8 cellular contexts compared by ENCODE assay signal in genomic region chr17:64418506-64419339, GRCh38. TPM values are rescaled to one million over a fixed set of nuclear protein-coding genes. Genes with fewer than 3 reads are reported as not detected.
DNase-seq lines count a peak whose midpoint lies in the region; ATAC-seq, FAIRE-seq and TF ChIP-seq lines count a peak whose summit lies in the region.

No MANE protein-coding gene starts in this region.

- no peak overlapping the region for H4K5ac ChIP-seq in H1 (ENCODE audit: insufficient read length, low read depth, low read length)

- H3K4me3 Mint-ChIP-seq in mesothelial cell of epicardium, result no peak overlapping the region

- no peaks in the 10 kb centered on the region for H4K20me1 ChIP-seq in H1 (replicated peaks in 1 of 2; ENCODE audit: control insufficient read depth in 1 of 2, insufficient read depth in 2 of 2, low read length in 2 of 2)

- no peak overlapping the region for H2BK15ac ChIP-seq in H1 (ENCODE audit: low read length)

- no peaks in the 10 kb centered on the region for H3K79me2 ChIP-seq in H1 (ENCODE audit: control insufficient read depth in 1 of 2, insufficient read depth in 2 of 2, low read length in 2 of 2)

- H2BK5ac ChIP-seq in H1 (ENCODE audit: low read depth, low read length), result no peak overlapping the region

- H3K9ac ChIP-seq in H1 (replicated peaks in 1 of 4; ENCODE audit: extremely low read depth in 1 of 4, low read depth in 3 of 4, low read length in 3 of 4), result no peak overlapping the region

- no peaks in the 10 kb centered on the region for H3K27me3 Mint-ChIP-seq in mesothelial cell of epicardium (ENCODE audit: low read depth)

- no peak overlapping the region for H2BK120ac ChIP-seq in H1 (replicated peaks; ENCODE audit: low read depth, low read length)

- peaks cover 0 to 1% (median 0%) of the 10 kb centered on the region in 4 experiments; a peak in 1 of 7 replicates for H3K4me1 ChIP-seq in H1 (replicated peaks in 1 of 4; ENCODE audit: control insufficient read depth in 3 of 4, insufficient read depth in 4 of 4, low read length in 3 of 4)

- CTCF ChIA-PET in H1 (lab: Charles Lee; ENCODE audit: partially characterized antibody), result interaction anchor here (0.5 to 14.1 kb wide), 39 partner anchors 9 to 395 kb away, joined by 3 to 348 read pairs (median 6); partner anchors contain the start of gene POLG2

- H3K23me2 ChIP-seq in H1 (ENCODE audit: low read depth, low read length), result no peaks in the 10 kb centered on the region

- H3K23ac ChIP-seq in H1 (ENCODE audit: insufficient read length), result no peak overlapping the region

- H2BK20ac ChIP-seq in H1 (ENCODE audit: low read length), result no peak overlapping the region

- no peak overlapping the region for H3K14ac ChIP-seq in H1 (ENCODE audit: insufficient read length)

- no peak overlapping the region for H4K8ac ChIP-seq in H1 (ENCODE audit: extremely low read depth, insufficient read depth, low read length)

- no peaks in the 10 kb centered on the region for H3K79me1 ChIP-seq in H1 (ENCODE audit: low read depth, low read length)

- no peak for TF ChIP-seq POLR2A in H1 (IDR thresholded peaks at IDR 0.05; ENCODE audit: control extremely low read depth in 1 of 2, low read depth in 2 of 2, low read length in 2 of 2)

- H3K27me3 ChIP-seq in H1 (replicated peaks in 1 of 4; ENCODE audit: control insufficient read depth in 3 of 4, extremely low read depth in 1 of 4, insufficient read depth in 3 of 4, low read length in 3 of 4), result no peaks in the 10 kb centered on the region

- no peak overlapping the region for H4K91ac ChIP-seq in H1 (replicated peaks; ENCODE audit: insufficient read length, low read length)

- DNase-seq in ELF-1 (ENCODE audit: low read depth, low spot score) (peak; percentile 39), M059J (ENCODE audit: low read depth) (peak; percentile 74), RKO (ENCODE audit: low spot score) (peak; percentile 79), H1 (ENCODE audit: low read depth in 1 of 2, low spot score in 2 of 2) (peak in 1 of 2 experiments; percentile 55), mesothelial cell of epicardium (ENCODE audit: low spot score in 2 of 2, unreplicated experiment in 2 of 2) (no peak)
- no peak for DNase-seq in activated CD4-positive, alpha-beta T cell treated with anti-CD3 and anti-CD28 coated beads, Interleukin-2, amount 50 U/mL, for 1 hour

- no peak overlapping the region for H3K27ac ChIP-seq in H1 (ENCODE audit: low read depth, low read length)

- 54% methylated on average over 18 of the region's 19 CpGs; no CpG with 5 or more reads in 1 of the 2 experiments for WGBS in H1 (ENCODE audit: extremely low coverage in 1 of 2, insufficient coverage in 1 of 2, insufficient read length in 1 of 2, insufficient replicate concordance in 2 of 2, low coverage in 1 of 2, low lambda C conversion rate in 2 of 2, missing lambda C conversion rate in 1 of 2), 2 experiments

- TF ChIP-seq EP300 in H1 (IDR thresholded peaks at IDR 0.05; ENCODE audit: borderline replicate concordance in 1 of 2, low read depth in 2 of 2, low read length in 2 of 2), result no peak

- H3K9me3 ChIP-seq in H1 (ENCODE audit: insufficient read depth in 2 of 2, low read depth in 1 of 2, low read length in 1 of 2), result no peaks in the 10 kb centered on the region

- no peaks in the 10 kb centered on the region for H3K9me3 Mint-ChIP-seq in mesothelial cell of epicardium

- H3K4me1 Mint-ChIP-seq in mesothelial cell of epicardium, result no peaks in the 10 kb centered on the region

- H3K27ac Mint-ChIP-seq in mesothelial cell of epicardium, result no peak overlapping the region

- no peak overlapping the region for H3K18ac ChIP-seq in H1 (ENCODE audit: extremely low read depth, low read length)

- H3K56ac ChIP-seq in H1 (replicated peaks; ENCODE audit: insufficient read length, low read depth, low read length), result no peak overlapping the region

- no peak overlapping the region for H3K4ac ChIP-seq in H1 (replicated peaks; ENCODE audit: insufficient read length, low read depth, low read length)

- POLR2A ChIA-PET in H1 (lab: Charles Lee; ENCODE audit: partially characterized antibody), result interaction anchor here (0.6 to 3.6 kb wide), 4 partner anchors 72 to 143 kb away, joined by 3 to 39 read pairs (median 10); partner anchors contain the start of genes DDX5 and POLG2

- no peaks in the 10 kb centered on the region for H3K36me3 Mint-ChIP-seq in mesothelial cell of epicardium

- no peak overlapping the region for H3K4me2 ChIP-seq in H1 (ENCODE audit: insufficient read depth in 1 of 2, low read depth in 2 of 2, low read length in 2 of 2)

- peak in 2 of 3 experiments; percentile 62 to 76; a peak in 3 of 4 replicates for TF ChIP-seq CTCF in H1 (IDR thresholded peaks at IDR 0.05; ENCODE audit: control extremely low read depth in 1 of 3, insufficient read depth in 1 of 3, low read depth in 1 of 3, low read length in 3 of 3)
- TF ChIP-seq CTCF in mesothelial cell of epicardium (IDR thresholded peaks at IDR 0.05; ENCODE audit: unreplicated experiment), result peak; percentile 79

- no peak overlapping the region for H2AFZ ChIP-seq in H1 (ENCODE audit: low read length)

- H2BK12ac ChIP-seq in H1 (ENCODE audit: low read depth, low read length), result no peak overlapping the region

- no peak overlapping the region for H3K4me3 ChIP-seq in H1 (ENCODE audit: extremely low read depth in 1 of 4, insufficient read depth in 2 of 4, low read depth in 3 of 4, low read length in 4 of 4)

- FAIRE-seq in H1 (lab: Jason Lieb, UNC), result no peak

- no peaks in the 10 kb centered on the region for H3K36me3 ChIP-seq in H1 (ENCODE audit: control insufficient read depth in 2 of 4, insufficient read depth in 4 of 4, low read length in 3 of 4)

- TF ChIP-seq RAD21 in H1 (IDR thresholded peaks at IDR 0.05 in 1 of 2, conservative IDR thresholded peaks at IDR 0.05 in 1 of 2; ENCODE audit: low read depth in 2 of 2, low read length in 2 of 2), result peak; percentile 82 to 87

- ATAC-seq in HG02571 (IDR thresholded peaks at IDR 0.05; ENCODE audit: unreplicated experiment) (no peak), GM18907 (IDR thresholded peaks at IDR 0.05; ENCODE audit: unreplicated experiment) (no peak)

- no peak overlapping the region for H2AK5ac ChIP-seq in H1 (ENCODE audit: low read depth, low read length)

TF ChIP-seq in H1, 55 proteins besides CTCF, POLR2A, EP300 and RAD21:
- no peak for TF ChIP-seq RNF2 (IDR thresholded peaks at IDR 0.05; ENCODE audit: borderline replicate concordance, low read depth, low read length, missing control alignments, poor library complexity, severe bottlenecking)
- TF ChIP-seq CBX5 (IDR thresholded peaks at IDR 0.05; ENCODE audit: low read depth, low read length), result no peak
- TF ChIP-seq SIX5 (IDR thresholded peaks at IDR 0.05; ENCODE audit: low read depth, low read length), result no peak
- no peak for TF ChIP-seq SIRT6 (IDR thresholded peaks at IDR 0.05; ENCODE audit: low read length)

RNA-seq across cellular contexts. Expression of gene PECAM1, which starts 28.1 kb away (rescaled TPM):
- 0.05 and 0.22 TPM in 2 replicates for total RNA-seq in M059J (2014; rRNA removed; shearing (Covaris generic))
- total RNA-seq in H1 (2021; fragmentation: NEBNext Ultra II Directional; extraction: Animal tissue kit (Norgen Biotek cat#: 25700)), result 0.37 TPM in 1 of 2 replicates, not detected in the other
- 0.03 and 0.08 TPM in 2 replicates for polyA plus RNA-seq in H1 (2011; rRNA removed)
- polyA plus RNA-seq in H1 (2011; cell fraction: cytosol; rRNA removed), result 0.08 TPM
- polyA plus RNA-seq in H1 (2011; cell fraction: nucleus; rRNA removed), result 0.01 TPM
- polyA plus RNA-seq in H1 (2012, experiment 1 of 2), result 0.36 to 0.40 TPM in 2 of 4 replicates, not detected in the others
- polyA plus RNA-seq in H1 (2012, experiment 2 of 2), result not detected
- 0.18 TPM for polyA plus RNA-seq in H1 (2013, experiment 1 of 2)
- 0.22 TPM for polyA plus RNA-seq in H1 (2013, experiment 2 of 2)
- polyA minus RNA-seq in H1 (2011; rRNA and poly(A)+ RNA removed), result 0.15 and 2.1 TPM in 2 replicates
- polyA minus RNA-seq in H1 (2011; cell fraction: cytosol; rRNA and poly(A)+ RNA removed), result not detected
- polyA minus RNA-seq in H1 (2011; cell fraction: nucleus; rRNA and poly(A)+ RNA removed), result not detected
- total RNA-seq in mesothelial cell of epicardium, result 0.09 to 0.18 TPM in 2 of 3 replicates, not detected in the other

RNA-seq across cellular contexts. Expression of gene MILR1, which starts 30.2 kb away (rescaled TPM):
- 2.7 and 6.3 TPM in 2 replicates for total RNA-seq in M059J (2014; rRNA removed; shearing (Covaris generic))
- total RNA-seq in H1 (2021; fragmentation: NEBNext Ultra II Directional; extraction: Animal tissue kit (Norgen Biotek cat#: 25700)), result not detected in 2 replicates
- not detected in 2 replicates for polyA plus RNA-seq in H1 (2011; rRNA removed)
- not detected for polyA plus RNA-seq in H1 (2011; cell fraction: cytosol; rRNA removed)
- polyA plus RNA-seq in H1 (2011; cell fraction: nucleus; rRNA removed), result not detected
- not detected in 4 replicates for polyA plus RNA-seq in H1 (2012, experiment 1 of 2)
- not detected for polyA plus RNA-seq in H1 (2012, experiment 2 of 2)
- polyA plus RNA-seq in H1 (2013, experiment 1 of 2), result not detected
- polyA plus RNA-seq in H1 (2013, experiment 2 of 2), result not detected
- polyA minus RNA-seq in H1 (2011; rRNA and poly(A)+ RNA removed), result not detected in 2 replicates
- not detected for polyA minus RNA-seq in H1 (2011; cell fraction: cytosol; rRNA and poly(A)+ RNA removed)
- not detected for polyA minus RNA-seq in H1 (2011; cell fraction: nucleus; rRNA and poly(A)+ RNA removed)
- 0.40 to 0.54 TPM in 2 of 3 replicates, not detected in the other for total RNA-seq in mesothelial cell of epicardium

Comparison
In these comparisons a context has a peak if more than half of its experiments do, and no peak if none do; other contexts are left out.
1. DNase-seq: peak in ELF-1 (single experiment), M059J (single experiment) and RKO (single experiment); none in mesothelial cell of epicardium (0 of 2) and activated CD4-positive, alpha-beta T cell treated with anti-CD3 and anti-CD28 coated beads, Interleukin-2, amount 50 U/mL, for 1 hour (single experiment).